In the genomic region with DNA sequence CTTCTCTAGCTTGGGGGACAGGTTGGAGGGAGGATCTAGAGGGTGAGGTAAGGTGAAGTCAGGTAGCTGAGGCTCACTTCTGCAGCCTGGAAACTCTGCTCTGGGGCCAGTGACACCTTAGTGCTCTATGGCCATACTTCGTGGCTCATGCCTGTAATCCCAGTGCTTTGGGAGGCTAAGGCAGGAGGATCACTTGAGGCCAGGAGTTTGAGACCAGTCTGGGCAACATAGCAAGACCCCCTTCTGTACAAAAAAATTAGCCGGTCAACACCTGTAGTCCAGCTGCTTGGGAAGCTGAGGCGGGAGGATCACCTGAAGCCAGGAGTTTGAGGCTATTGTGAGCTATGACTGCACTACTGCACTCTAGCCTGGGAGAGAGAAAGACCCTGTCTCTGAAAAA, we compare ENCODE assay signal across 11 cellular contexts. TPM values are rescaled to one million over a fixed set of nuclear protein-coding genes. Genes with fewer than 3 reads are reported as not detected.
DNase-seq lines count a peak whose midpoint lies in the region; ATAC-seq and TF ChIP-seq lines count a peak whose summit lies in the region.
"Had no signal": no experiment of that assay in that cellular context is flagged by ENCODE, and none has a peak within 500 bp of the region (broad histone marks: within the 10 kb centered on the region; RNA-seq: fewer than 3 reads in every experiment).

No MANE protein-coding gene starts in this region.

- H3K9me3 ChIP-seq in tibial artery = no peaks in the 10 kb centered on the region

- DNase-seq in activated CD8-positive, alpha-beta memory T cell treated with anti-CD3 and anti-CD28 coated beads, Interleukin-2, amount 10 ng/mL, durations not matched to agents 7 days and 5 days = no peak
- no peak for DNase-seq in activated CD8-positive, alpha-beta memory T cell treated with anti-CD3 and anti-CD28 coated beads, Interleukin-2, amount 50 U/mL, for 4 hours
- DNase-seq in memory B cell (ENCODE audit: low spot score in 2 of 2) = no peak
- no peak for DNase-seq in tibial artery
- no peak for DNase-seq in NCI-H748 (lab: John Stamatoyannopoulos, UW; ENCODE audit: unreplicated experiment)
- no peak for DNase-seq in mesenteric fat pad (ENCODE audit: low spot score)
- DNase-seq: stimulated activated CD4-positive, alpha-beta T cell treated with anti-CD3 and anti-CD28 coated beads, Interleukin-1b, Interleukin-23, amount 100 ng/mL, for 48 hours had no signal

- peaks cover 0 to 12% (median 0%) of the 10 kb centered on the region in 3 donors for H3K36me3 ChIP-seq in tibial artery

- TF ChIP-seq CTCF in brain (conservative IDR thresholded peaks at IDR 0.05) (no peak), tibial artery (IDR thresholded peaks at IDR 0.05) (no peak)

- no peaks in the 10 kb centered on the region for H3K27me3 ChIP-seq in tibial artery

- CTCF ChIA-PET in activated CD8-positive, alpha-beta memory T cell treated with anti-CD3 and anti-CD28 coated beads, Interleukin-2, amount 10 ng/mL, durations not matched to agents 7 days and 5 days (lab: Charles Lee) = interaction anchor here (1.4 to 25.5 kb wide), 3 partner anchors 9 to 26 kb away, joined by 3 to 979 read pairs (median 12); partner anchors contain the start of gene MEX3A

- no peak overlapping the region for H3K4me3 Mint-ChIP-seq in activated CD8-positive, alpha-beta memory T cell treated with anti-CD3 and anti-CD28 coated beads, Interleukin-2, amount 10 ng/mL, durations not matched to agents 7 days and 5 days
- peak overlapping the region in 3 of 5 experiments; percentile 57 to 89 (median 80) for H3K4me3 Mint-ChIP-seq in brain
- no peak overlapping the region for H3K4me3 Mint-ChIP-seq in memory B cell
- H3K4me3 Mint-ChIP-seq: GM23338 had no signal

- ATAC-seq in activated CD8-positive, alpha-beta memory T cell treated with anti-CD3 and anti-CD28 coated beads, Interleukin-2, amount 10 ng/mL, durations not matched to agents 7 days and 5 days = no peak
- peak; percentile 3 for ATAC-seq in memory B cell (ENCODE audit: low read depth)
- ATAC-seq in GM18498 (IDR thresholded peaks at IDR 0.05; ENCODE audit: unreplicated experiment) = no peak
- ATAC-seq: GM23338 had no signal

- peaks cover 9 to 77% (median 69%) of the 10 kb centered on the region in 4 donors for H3K4me1 ChIP-seq in tibial artery

- intact Hi-C loops in tibial artery (cut with DNase I; ENCODE audit: low total_unique reads) = no loop called here

- peak overlapping the region; percentile 78 to 100 for H3K4me3 ChIP-seq in tibial artery
- H3K4me3 ChIP-seq: GM23338 had no signal

- peaks cover 5% of the 10 kb centered on the region for H3K27me3 Mint-ChIP-seq in activated CD8-positive, alpha-beta memory T cell treated with anti-CD3 and anti-CD28 coated beads, Interleukin-2, amount 10 ng/mL, durations not matched to agents 7 days and 5 days
- peaks cover 1% of the 10 kb centered on the region for H3K27me3 Mint-ChIP-seq in brain
- peaks cover 8% of the 10 kb centered on the region for H3K27me3 Mint-ChIP-seq in memory B cell

- H3K27ac Mint-ChIP-seq in activated CD8-positive, alpha-beta memory T cell treated with anti-CD3 and anti-CD28 coated beads, Interleukin-2, amount 10 ng/mL, durations not matched to agents 7 days and 5 days = peak overlapping the region; percentile 64
- H3K27ac Mint-ChIP-seq in brain (peak overlapping the region in 4 of 5 experiments; percentile 57 to 100 (median 92)), memory B cell (peak overlapping the region; percentile 77)

- peaks cover 46% of the 10 kb centered on the region for H3K4me1 Mint-ChIP-seq in activated CD8-positive, alpha-beta memory T cell treated with anti-CD3 and anti-CD28 coated beads, Interleukin-2, amount 10 ng/mL, durations not matched to agents 7 days and 5 days
- H3K4me1 Mint-ChIP-seq in brain (peaks cover 86% of the 10 kb centered on the region), memory B cell (peaks cover 24% of the 10 kb centered on the region)

- no peaks in the 10 kb centered on the region for H3K9me3 Mint-ChIP-seq in activated CD8-positive, alpha-beta memory T cell treated with anti-CD3 and anti-CD28 coated beads, Interleukin-2, amount 10 ng/mL, durations not matched to agents 7 days and 5 days (ENCODE audit: low read depth)
- H3K9me3 Mint-ChIP-seq in brain (no peaks in the 10 kb centered on the region), memory B cell (no peaks in the 10 kb centered on the region)
- H3K9me3 Mint-ChIP-seq: GM23338 had no signal

- no peaks in the 10 kb centered on the region for H3K36me3 Mint-ChIP-seq in activated CD8-positive, alpha-beta memory T cell treated with anti-CD3 and anti-CD28 coated beads, Interleukin-2, amount 10 ng/mL, durations not matched to agents 7 days and 5 days
- peaks cover 26% of the 10 kb centered on the region for H3K36me3 Mint-ChIP-seq in brain
- H3K36me3 Mint-ChIP-seq in memory B cell = no peaks in the 10 kb centered on the region

- peak overlapping the region; percentile 92 to 99 for H3K27ac ChIP-seq in tibial artery

RNA-seq across cellular contexts. Expression of gene LMNA, which starts 5.8 kb away (rescaled TPM):
- 10 to 100 TPM; 37.3 to 41.9 TPM for total RNA-seq in activated CD8-positive, alpha-beta memory T cell treated with anti-CD3 and anti-CD28 coated beads, Interleukin-2, amount 10 ng/mL, durations not matched to agents 7 days and 5 days
- 55.1 TPM for polyA plus RNA-seq in brain (ENCODE audit: insufficient read depth, low read depth, low replicate concordance)
- 901 TPM for total RNA-seq in mesenteric fat pad

RNA-seq across cellular contexts. Expression of gene SEMA4A, which starts 33.1 kb away (rescaled TPM):
- 10 to 100 TPM; 14.5 to 30.6 TPM for total RNA-seq in activated CD8-positive, alpha-beta memory T cell treated with anti-CD3 and anti-CD28 coated beads, Interleukin-2, amount 10 ng/mL, durations not matched to agents 7 days and 5 days
- 6.6 TPM for polyA plus RNA-seq in brain (ENCODE audit: insufficient read depth, low read depth, low replicate concordance)
- 31.9 TPM for total RNA-seq in mesenteric fat pad

RNA-seq across cellular contexts. Expression of gene MEX3A, which starts 38.1 kb away (rescaled TPM):
- total RNA-seq in activated CD8-positive, alpha-beta memory T cell treated with anti-CD3 and anti-CD28 coated beads, Interleukin-2, amount 10 ng/mL, durations not matched to agents 7 days and 5 days = under 1 TPM; 0.06 to 0.56 TPM
- polyA plus RNA-seq in brain (ENCODE audit: insufficient read depth, low read depth, low replicate concordance) = 91.7 TPM
- total RNA-seq in mesenteric fat pad = 0.58 TPM

RNA-seq across cellular contexts. Expression of gene RAB25, which starts 59.4 kb away (rescaled TPM):
- not detected for total RNA-seq in activated CD8-positive, alpha-beta memory T cell treated with anti-CD3 and anti-CD28 coated beads, Interleukin-2, amount 10 ng/mL, durations not matched to agents 7 days and 5 days
- polyA plus RNA-seq in brain (ENCODE audit: insufficient read depth, low read depth, low replicate concordance) = 113 TPM
- total RNA-seq in mesenteric fat pad = not detected
- total RNA-seq: NCI-H460 had no signal

Comparison
In these comparisons a context has a peak if more than half of its experiments do, and no peak if none do; other contexts are left out.
1. H3K4me3 Mint-ChIP-seq: peak in brain (3 of 5); none in activated CD8-positive, alpha-beta memory T cell treated with anti-CD3 and anti-CD28 coated beads, Interleukin-2, amount 10 ng/mL, durations not matched to agents 7 days and 5 days (single experiment) and memory B cell (single experiment).
2. RNA of gene LMNA, which starts 5.8 kb away (total RNA-seq): 901 TPM in mesenteric fat pad (single experiment); 37.3 to 41.9 TPM in activated CD8-positive, alpha-beta memory T cell treated with anti-CD3 and anti-CD28 coated beads, Interleukin-2, amount 10 ng/mL, durations not matched to agents 7 days and 5 days; every median in the first group is over 10 times any median in the second.
3. Peak in every context shown above with its lines, with median percentiles within 50 percentile points of each other: H3K27ac Mint-ChIP-seq.